1 cellular context compared by ENCODE assay signal in genomic region chr4:16206301-16206700, GRCh38.
TF ChIP-seq lines count a peak whose summit lies in the region.

No MANE protein-coding gene starts in this region.

TF ChIP-seq in WTC11, 78 proteins besides CTCF, POLR2A, EP300 and RAD21 (continued from another document):
- TF ChIP-seq AFF4 (CRISPR knock-in tag; IDR thresholded peaks at IDR 0.05; ENCODE audit: borderline replicate concordance) (no peak), SOX15 (CRISPR knock-in tag; IDR thresholded peaks at IDR 0.05) (no peak)
TF ChIP-seq in WTC11: peak in this region for 0.
